2 cellular contexts compared by ENCODE assay signal in the genomic region with DNA sequence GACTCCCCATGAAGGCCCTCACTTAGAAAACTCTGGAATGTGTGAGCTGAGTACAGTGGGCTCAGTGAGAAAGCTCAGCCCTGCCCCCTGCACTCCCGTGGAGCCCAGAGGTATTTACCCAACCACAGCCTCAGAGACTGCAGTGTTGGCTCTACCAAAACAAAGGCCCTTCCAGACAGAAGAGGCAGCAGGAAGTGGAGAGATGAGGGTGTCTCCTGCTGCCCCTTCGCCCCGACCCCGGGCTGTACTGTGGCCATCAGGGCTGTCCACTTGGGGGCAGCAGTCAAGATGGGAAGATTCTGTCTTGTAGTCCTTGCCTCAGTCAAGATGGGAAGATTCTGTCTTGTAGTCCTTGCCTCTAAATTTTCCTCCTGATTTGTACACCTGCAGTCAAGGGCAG.
TF ChIP-seq lines count a peak whose summit lies in the region.

No MANE protein-coding gene starts in this region.

TF ChIP-seq in IMR-90, 13 proteins besides CTCF, POLR2A, EP300 and RAD21:
- TF ChIP-seq RFX5 (IDR thresholded peaks at IDR 0.05; ENCODE audit: low read depth, low read length) (no peak), MXI1 (IDR thresholded peaks at IDR 0.05; ENCODE audit: borderline replicate concordance, low read depth, low read length) (no peak), MAZ (IDR thresholded peaks at IDR 0.05; ENCODE audit: borderline replicate concordance, low read depth, low read length) (no peak), CHD1 (IDR thresholded peaks at IDR 0.05; ENCODE audit: low read depth, low read length) (no peak), FOS (IDR thresholded peaks at IDR 0.05; ENCODE audit: low read depth, low read length) (no peak), BHLHE40 (IDR thresholded peaks at IDR 0.05; ENCODE audit: low read depth, low read length) (no peak), CEBPB (IDR thresholded peaks at IDR 0.05; ENCODE audit: low read depth, low read length) (no peak), NFE2L2 (IDR thresholded peaks at IDR 0.05; ENCODE audit: low read depth, low read length) (no peak), MAFK (IDR thresholded peaks at IDR 0.05; ENCODE audit: low read depth, low read length) (no peak), RCOR1 (IDR thresholded peaks at IDR 0.05; ENCODE audit: insufficient replicate concordance, low read length) (no peak), SMC3 (IDR thresholded peaks at IDR 0.05; ENCODE audit: low read depth, low read length) (no peak)
- TF ChIP-seq, protein P1, sequence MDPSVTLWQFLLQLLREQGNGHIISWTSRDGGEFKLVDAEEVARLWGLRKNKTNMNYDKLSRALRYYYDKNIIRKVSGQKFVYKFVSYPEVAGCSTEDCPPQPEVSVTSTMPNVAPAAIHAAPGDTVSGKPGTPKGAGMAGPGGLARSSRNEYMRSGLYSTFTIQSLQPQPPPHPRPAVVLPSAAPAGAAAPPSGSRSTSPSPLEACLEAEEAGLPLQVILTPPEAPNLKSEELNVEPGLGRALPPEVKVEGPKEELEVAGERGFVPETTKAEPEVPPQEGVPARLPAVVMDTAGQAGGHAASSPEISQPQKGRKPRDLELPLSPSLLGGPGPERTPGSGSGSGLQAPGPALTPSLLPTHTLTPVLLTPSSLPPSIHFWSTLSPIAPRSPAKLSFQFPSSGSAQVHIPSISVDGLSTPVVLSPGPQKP (IDR thresholded peaks at IDR 0.05; ENCODE audit: borderline replicate concordance, low read depth, low read length): no peak
- TF ChIP-seq, protein P2, sequence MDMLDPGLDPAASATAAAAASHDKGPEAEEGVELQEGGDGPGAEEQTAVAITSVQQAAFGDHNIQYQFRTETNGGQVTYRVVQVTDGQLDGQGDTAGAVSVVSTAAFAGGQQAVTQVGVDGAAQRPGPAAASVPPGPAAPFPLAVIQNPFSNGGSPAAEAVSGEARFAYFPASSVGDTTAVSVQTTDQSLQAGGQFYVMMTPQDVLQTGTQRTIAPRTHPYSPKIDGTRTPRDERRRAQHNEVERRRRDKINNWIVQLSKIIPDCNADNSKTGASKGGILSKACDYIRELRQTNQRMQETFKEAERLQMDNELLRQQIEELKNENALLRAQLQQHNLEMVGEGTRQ (IDR thresholded peaks at IDR 0.05; ENCODE audit: low read depth, low read length): no peak
TF ChIP-seq in IMR-90: peak in this region for 0.

TF ChIP-seq in K562, 482 proteins besides CTCF, POLR2A, EP300 and RAD21:
- TF ChIP-seq KAT8 (IDR thresholded peaks at IDR 0.05; ENCODE audit: low read depth): no peak
- no peak for TF ChIP-seq ZZZ3 (IDR thresholded peaks at IDR 0.05)
